Comparison of ENCODE assay signal across 2 cellular contexts in genomic region chr17:40362696-40363479, GRCh38.
TF ChIP-seq lines count a peak whose summit lies in the region.

No MANE protein-coding gene starts in this region.

TF ChIP-seq in WTC11, 78 proteins besides CTCF, POLR2A, EP300 and RAD21 (continued from another document):
- TF ChIP-seq HMGXB4 (CRISPR knock-in tag; IDR thresholded peaks at IDR 0.05) (peak; percentile 89), STAT6 (CRISPR knock-in tag; conservative IDR thresholded peaks at IDR 0.05; ENCODE audit: low read depth) (0 out of 2 replicates have a peak, but pooled peaks have one; percentile 33), FOXP1 (CRISPR knock-in tag; IDR thresholded peaks at IDR 0.05; ENCODE audit: borderline replicate concordance) (0 out of 2 replicates have a peak, but pooled peaks have one; percentile 14), NR3C1 (CRISPR knock-in tag; conservative IDR thresholded peaks at IDR 0.05; ENCODE audit: low read depth) (0 out of 2 replicates have a peak, but pooled peaks have one; percentile 52), CBFB (CRISPR knock-in tag; IDR thresholded peaks at IDR 0.05; ENCODE audit: low read depth) (peak; percentile 88; the same call in 1 of the 2 replicates), JUN (CRISPR knock-in tag; IDR thresholded peaks at IDR 0.05) (0 out of 2 replicates have a peak, but pooled peaks have one; percentile 75)

TF ChIP-seq in HepG2, 621 proteins besides CTCF, POLR2A, EP300 and RAD21 (continued from another document and continues in another):
- TF ChIP-seq, protein P1, sequence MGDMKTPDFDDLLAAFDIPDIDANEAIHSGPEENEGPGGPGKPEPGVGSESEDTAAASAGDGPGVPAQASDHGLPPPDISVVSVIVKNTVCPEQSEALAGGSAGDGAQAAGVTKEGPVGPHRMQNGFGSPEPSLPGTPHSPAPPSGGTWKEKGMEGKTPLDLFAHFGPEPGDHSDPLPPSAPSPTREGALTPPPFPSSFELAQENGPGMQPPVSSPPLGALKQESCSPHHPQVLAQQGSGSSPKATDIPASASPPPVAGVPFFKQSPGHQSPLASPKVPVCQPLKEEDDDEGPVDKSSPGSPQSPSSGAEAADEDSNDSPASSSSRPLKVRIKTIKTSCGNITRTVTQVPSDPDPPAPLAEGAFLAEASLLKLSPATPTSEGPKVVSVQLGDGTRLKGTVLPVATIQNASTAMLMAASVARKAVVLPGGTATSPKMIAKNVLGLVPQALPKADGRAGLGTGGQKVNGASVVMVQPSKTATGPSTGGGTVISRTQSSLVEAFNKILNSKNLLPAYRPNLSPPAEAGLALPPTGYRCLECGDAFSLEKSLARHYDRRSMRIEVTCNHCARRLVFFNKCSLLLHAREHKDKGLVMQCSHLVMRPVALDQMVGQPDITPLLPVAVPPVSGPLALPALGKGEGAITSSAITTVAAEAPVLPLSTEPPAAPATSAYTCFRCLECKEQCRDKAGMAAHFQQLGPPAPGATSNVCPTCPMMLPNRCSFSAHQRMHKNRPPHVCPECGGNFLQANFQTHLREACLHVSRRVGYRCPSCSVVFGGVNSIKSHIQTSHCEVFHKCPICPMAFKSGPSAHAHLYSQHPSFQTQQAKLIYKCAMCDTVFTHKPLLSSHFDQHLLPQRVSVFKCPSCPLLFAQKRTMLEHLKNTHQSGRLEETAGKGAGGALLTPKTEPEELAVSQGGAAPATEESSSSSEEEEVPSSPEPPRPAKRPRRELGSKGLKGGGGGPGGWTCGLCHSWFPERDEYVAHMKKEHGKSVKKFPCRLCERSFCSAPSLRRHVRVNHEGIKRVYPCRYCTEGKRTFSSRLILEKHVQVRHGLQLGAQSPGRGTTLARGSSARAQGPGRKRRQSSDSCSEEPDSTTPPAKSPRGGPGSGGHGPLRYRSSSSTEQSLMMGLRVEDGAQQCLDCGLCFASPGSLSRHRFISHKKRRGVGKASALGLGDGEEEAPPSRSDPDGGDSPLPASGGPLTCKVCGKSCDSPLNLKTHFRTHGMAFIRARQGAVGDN (CRISPR knock-in tag; IDR thresholded peaks at IDR 0.05): peak; percentile 97
- TF ChIP-seq PTBP1 (IDR thresholded peaks at IDR 0.05; ENCODE audit: low read depth, low read length, poor library complexity, severe bottlenecking) (no peak), RBM39 (IDR thresholded peaks at IDR 0.05; ENCODE audit: low read depth, low read length, poor library complexity, severe bottlenecking) (peak; percentile 74), ZNF619 (CRISPR knock-in tag; IDR thresholded peaks at IDR 0.05) (0 out of 2 replicates have a peak, but pooled peaks have one; percentile 24), MAFF (IDR thresholded peaks at IDR 0.05; ENCODE audit: low read depth, low read length) (no peak), TERF1 (CRISPR knock-in tag; IDR thresholded peaks at IDR 0.05) (no peak; the same call in 1 of the 2 replicates), HOXA9 (CRISPR knock-in tag; IDR thresholded peaks at IDR 0.05; ENCODE audit: borderline replicate concordance) (peak; percentile 88; the same call in 1 of the 2 replicates), MIXL1 (CRISPR knock-in tag; IDR thresholded peaks at IDR 0.05) (peak; percentile 87; the same call in 1 of the 2 replicates), RXRB (CRISPR knock-in tag; IDR thresholded peaks at IDR 0.05; ENCODE audit: borderline replicate concordance) (peak; percentile 81), ZFY (CRISPR knock-in tag; IDR thresholded peaks at IDR 0.05) (peak; percentile 89), BCL6 (CRISPR knock-in tag; IDR thresholded peaks at IDR 0.05) (peak; percentile 75), NCOA1 (CRISPR knock-in tag; IDR thresholded peaks at IDR 0.05) (no peak), ZNF441 (CRISPR knock-in tag; IDR thresholded peaks at IDR 0.05; ENCODE audit: borderline replicate concordance) (peak; percentile 78), ZNF788 (CRISPR knock-in tag; IDR thresholded peaks at IDR 0.05; ENCODE audit: borderline replicate concordance) (peak; percentile 91), MAFK (conservative IDR thresholded peaks at IDR 0.05 in 1 of 2, IDR thresholded peaks at IDR 0.05 in 1 of 2; ENCODE audit: low read length in 2 of 2) (no peak), HMG20A (CRISPR knock-in tag; IDR thresholded peaks at IDR 0.05; ENCODE audit: borderline replicate concordance) (peak; percentile 50; the same call in 1 of the 2 replicates), ZNF230 (CRISPR knock-in tag; IDR thresholded peaks at IDR 0.05) (peak; percentile 94), NFKBIZ (CRISPR knock-in tag; IDR thresholded peaks at IDR 0.05) (peak; percentile 83; the same call in 1 of the 2 replicates), YY1 (IDR thresholded peaks at IDR 0.05; ENCODE audit: insufficient read depth, insufficient replicate concordance, low read depth, low read length) (peak; percentile 76), CC2D1A (CRISPR knock-in tag; IDR thresholded peaks at IDR 0.05) (no peak), PLSCR1 (CRISPR knock-in tag; IDR thresholded peaks at IDR 0.05; ENCODE audit: borderline replicate concordance) (no peak), ZNF136 (CRISPR knock-in tag; IDR thresholded peaks at IDR 0.05; ENCODE audit: low read depth) (0 out of 2 replicates have a peak, but pooled peaks have one; percentile 58), ZNF501 (CRISPR knock-in tag; IDR thresholded peaks at IDR 0.05) (peak; percentile 71; the same call in 1 of the 2 replicates), SAP130 (CRISPR knock-in tag; IDR thresholded peaks at IDR 0.05; ENCODE audit: low read depth) (peak; percentile 87), RCOR2 (CRISPR knock-in tag; IDR thresholded peaks at IDR 0.05) (peak; percentile 77; the same call in 1 of the 2 replicates), RFX5 (IDR thresholded peaks at IDR 0.05; ENCODE audit: low read depth, low read length) (0 out of 2 replicates have a peak, but pooled peaks have one; percentile 15), ZNF772 (CRISPR knock-in tag; IDR thresholded peaks at IDR 0.05) (peak; percentile 90; the same call in 1 of the 2 replicates), ZNF703 (CRISPR knock-in tag; IDR thresholded peaks at IDR 0.05; ENCODE audit: borderline replicate concordance) (no peak), NFE2 (CRISPR knock-in tag; IDR thresholded peaks at IDR 0.05) (peak; percentile 32; the same call in 1 of the 2 replicates), MTF2 (CRISPR knock-in tag; IDR thresholded peaks at IDR 0.05; ENCODE audit: borderline replicate concordance) (peak; percentile 18; the same call in 1 of the 2 replicates)
- TF ChIP-seq, protein P2, sequence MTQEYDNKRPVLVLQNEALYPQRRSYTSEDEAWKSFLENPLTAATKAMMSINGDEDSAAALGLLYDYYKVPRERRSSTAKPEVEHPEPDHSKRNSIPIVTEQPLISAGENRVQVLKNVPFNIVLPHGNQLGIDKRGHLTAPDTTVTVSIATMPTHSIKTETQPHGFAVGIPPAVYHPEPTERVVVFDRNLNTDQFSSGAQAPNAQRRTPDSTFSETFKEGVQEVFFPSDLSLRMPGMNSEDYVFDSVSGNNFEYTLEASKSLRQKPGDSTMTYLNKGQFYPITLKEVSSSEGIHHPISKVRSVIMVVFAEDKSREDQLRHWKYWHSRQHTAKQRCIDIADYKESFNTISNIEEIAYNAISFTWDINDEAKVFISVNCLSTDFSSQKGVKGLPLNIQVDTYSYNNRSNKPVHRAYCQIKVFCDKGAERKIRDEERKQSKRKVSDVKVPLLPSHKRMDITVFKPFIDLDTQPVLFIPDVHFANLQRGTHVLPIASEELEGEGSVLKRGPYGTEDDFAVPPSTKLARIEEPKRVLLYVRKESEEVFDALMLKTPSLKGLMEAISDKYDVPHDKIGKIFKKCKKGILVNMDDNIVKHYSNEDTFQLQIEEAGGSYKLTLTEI (CRISPR knock-in tag; conservative IDR thresholded peaks at IDR 0.05): no peak
- TF ChIP-seq, protein P3, sequence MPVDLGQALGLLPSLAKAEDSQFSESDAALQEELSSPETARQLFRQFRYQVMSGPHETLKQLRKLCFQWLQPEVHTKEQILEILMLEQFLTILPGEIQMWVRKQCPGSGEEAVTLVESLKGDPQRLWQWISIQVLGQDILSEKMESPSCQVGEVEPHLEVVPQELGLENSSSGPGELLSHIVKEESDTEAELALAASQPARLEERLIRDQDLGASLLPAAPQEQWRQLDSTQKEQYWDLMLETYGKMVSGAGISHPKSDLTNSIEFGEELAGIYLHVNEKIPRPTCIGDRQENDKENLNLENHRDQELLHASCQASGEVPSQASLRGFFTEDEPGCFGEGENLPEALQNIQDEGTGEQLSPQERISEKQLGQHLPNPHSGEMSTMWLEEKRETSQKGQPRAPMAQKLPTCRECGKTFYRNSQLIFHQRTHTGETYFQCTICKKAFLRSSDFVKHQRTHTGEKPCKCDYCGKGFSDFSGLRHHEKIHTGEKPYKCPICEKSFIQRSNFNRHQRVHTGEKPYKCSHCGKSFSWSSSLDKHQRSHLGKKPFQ (CRISPR knock-in tag; IDR thresholded peaks at IDR 0.05; ENCODE audit: insufficient replicate concordance): no peak
- TF ChIP-seq, protein P4, sequence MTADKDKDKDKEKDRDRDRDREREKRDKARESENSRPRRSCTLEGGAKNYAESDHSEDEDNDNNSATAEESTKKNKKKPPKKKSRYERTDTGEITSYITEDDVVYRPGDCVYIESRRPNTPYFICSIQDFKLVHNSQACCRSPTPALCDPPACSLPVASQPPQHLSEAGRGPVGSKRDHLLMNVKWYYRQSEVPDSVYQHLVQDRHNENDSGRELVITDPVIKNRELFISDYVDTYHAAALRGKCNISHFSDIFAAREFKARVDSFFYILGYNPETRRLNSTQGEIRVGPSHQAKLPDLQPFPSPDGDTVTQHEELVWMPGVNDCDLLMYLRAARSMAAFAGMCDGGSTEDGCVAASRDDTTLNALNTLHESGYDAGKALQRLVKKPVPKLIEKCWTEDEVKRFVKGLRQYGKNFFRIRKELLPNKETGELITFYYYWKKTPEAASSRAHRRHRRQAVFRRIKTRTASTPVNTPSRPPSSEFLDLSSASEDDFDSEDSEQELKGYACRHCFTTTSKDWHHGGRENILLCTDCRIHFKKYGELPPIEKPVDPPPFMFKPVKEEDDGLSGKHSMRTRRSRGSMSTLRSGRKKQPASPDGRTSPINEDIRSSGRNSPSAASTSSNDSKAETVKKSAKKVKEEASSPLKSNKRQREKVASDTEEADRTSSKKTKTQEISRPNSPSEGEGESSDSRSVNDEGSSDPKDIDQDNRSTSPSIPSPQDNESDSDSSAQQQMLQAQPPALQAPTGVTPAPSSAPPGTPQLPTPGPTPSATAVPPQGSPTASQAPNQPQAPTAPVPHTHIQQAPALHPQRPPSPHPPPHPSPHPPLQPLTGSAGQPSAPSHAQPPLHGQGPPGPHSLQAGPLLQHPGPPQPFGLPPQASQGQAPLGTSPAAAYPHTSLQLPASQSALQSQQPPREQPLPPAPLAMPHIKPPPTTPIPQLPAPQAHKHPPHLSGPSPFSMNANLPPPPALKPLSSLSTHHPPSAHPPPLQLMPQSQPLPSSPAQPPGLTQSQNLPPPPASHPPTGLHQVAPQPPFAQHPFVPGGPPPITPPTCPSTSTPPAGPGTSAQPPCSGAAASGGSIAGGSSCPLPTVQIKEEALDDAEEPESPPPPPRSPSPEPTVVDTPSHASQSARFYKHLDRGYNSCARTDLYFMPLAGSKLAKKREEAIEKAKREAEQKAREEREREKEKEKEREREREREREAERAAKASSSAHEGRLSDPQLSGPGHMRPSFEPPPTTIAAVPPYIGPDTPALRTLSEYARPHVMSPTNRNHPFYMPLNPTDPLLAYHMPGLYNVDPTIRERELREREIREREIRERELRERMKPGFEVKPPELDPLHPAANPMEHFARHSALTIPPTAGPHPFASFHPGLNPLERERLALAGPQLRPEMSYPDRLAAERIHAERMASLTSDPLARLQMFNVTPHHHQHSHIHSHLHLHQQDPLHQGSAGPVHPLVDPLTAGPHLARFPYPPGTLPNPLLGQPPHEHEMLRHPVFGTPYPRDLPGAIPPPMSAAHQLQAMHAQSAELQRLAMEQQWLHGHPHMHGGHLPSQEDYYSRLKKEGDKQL (CRISPR knock-in tag; IDR thresholded peaks at IDR 0.05; ENCODE audit: low read depth): 0 out of 2 replicates have a peak, but pooled peaks have one; percentile 14
- TF ChIP-seq, protein P5, sequence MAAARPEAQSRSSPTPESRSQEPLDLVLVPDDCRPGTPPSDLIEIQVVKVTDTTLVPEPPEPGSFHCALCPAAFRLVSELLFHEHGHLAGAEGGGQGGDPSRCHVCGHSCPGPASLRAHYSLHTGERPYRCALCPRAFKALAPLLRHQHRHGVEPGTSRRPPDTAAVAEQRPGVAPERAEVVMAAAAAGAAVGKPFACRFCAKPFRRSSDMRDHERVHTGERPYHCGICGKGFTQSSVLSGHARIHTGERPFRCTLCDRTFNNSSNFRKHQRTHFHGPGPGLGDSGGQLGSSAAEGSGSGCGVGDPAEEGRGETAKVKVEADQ (CRISPR knock-in tag; IDR thresholded peaks at IDR 0.05; ENCODE audit: borderline replicate concordance): peak; percentile 89
- TF ChIP-seq, protein P6, sequence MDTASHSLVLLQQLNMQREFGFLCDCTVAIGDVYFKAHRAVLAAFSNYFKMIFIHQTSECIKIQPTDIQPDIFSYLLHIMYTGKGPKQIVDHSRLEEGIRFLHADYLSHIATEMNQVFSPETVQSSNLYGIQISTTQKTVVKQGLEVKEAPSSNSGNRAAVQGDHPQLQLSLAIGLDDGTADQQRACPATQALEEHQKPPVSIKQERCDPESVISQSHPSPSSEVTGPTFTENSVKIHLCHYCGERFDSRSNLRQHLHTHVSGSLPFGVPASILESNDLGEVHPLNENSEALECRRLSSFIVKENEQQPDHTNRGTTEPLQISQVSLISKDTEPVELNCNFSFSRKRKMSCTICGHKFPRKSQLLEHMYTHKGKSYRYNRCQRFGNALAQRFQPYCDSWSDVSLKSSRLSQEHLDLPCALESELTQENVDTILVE (CRISPR knock-in tag; IDR thresholded peaks at IDR 0.05): peak; percentile 92
- TF ChIP-seq, protein P7, sequence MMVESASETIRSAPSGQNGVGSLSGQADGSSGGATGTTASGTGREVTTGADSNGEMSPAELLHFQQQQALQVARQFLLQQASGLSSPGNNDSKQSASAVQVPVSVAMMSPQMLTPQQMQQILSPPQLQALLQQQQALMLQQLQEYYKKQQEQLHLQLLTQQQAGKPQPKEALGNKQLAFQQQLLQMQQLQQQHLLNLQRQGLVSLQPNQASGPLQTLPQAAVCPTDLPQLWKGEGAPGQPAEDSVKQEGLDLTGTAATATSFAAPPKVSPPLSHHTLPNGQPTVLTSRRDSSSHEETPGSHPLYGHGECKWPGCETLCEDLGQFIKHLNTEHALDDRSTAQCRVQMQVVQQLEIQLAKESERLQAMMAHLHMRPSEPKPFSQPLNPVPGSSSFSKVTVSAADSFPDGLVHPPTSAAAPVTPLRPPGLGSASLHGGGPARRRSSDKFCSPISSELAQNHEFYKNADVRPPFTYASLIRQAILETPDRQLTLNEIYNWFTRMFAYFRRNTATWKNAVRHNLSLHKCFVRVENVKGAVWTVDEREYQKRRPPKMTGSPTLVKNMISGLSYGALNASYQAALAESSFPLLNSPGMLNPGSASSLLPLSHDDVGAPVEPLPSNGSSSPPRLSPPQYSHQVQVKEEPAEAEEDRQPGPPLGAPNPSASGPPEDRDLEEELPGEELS (CRISPR knock-in tag; IDR thresholded peaks at IDR 0.05): peak; percentile 66; the same call in 1 of the 2 replicates
